ENCODE assay signal across 15 cellular contexts in the genomic region with DNA sequence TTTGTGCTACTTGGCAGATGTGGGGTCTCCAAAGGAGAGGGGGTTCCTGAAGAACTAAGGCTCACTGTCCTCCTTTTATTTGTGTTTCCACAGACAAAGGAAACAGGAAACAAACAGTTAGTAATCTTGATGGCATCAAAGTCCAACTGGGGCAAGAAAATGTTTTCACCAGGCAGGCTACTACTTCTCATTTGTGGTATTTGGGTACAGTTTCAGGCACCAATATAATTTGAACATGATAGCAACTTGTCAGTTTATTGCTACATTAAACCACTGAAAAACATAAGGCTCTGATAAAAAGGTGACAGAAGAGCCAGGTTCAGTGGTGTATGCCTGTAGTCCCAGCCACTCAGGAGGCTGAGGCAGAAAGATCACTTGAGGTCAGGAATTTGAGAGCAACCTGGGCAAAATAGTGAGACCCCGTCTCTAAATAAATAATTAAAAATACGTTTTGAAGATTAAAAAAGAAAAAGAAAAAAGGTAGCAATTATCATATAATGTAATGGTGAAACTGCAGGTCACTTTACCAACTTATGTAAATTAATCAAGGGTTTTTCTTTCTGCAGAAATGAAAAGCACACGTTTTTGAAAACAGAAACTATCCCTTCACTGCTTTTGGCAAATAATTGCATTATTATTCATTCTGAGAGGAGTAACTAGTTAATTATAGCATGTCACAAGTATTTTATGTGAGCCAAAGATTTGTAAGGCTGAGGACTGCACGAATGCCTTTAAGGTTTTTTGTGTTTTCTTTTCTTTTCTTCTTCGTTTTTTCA.
DNase-seq lines count a peak whose midpoint lies in the region; ATAC-seq lines count a peak whose summit lies in the region.
"Had no signal": no experiment of that assay in that cellular context is flagged by ENCODE, and none has a peak within 500 bp of the region (broad histone marks: within the 10 kb centered on the region; RNA-seq: fewer than 3 reads in every experiment).

No MANE protein-coding gene starts in this region.

- H3K27ac Mint-ChIP-seq in activated T-helper 2 cell treated with anti-CD3 and anti-CD28 coated beads, Interferon-gamma antibody, Interleukin-2, Interleukin-4, amounts not matched to agents 10 μg/mL and 5 μg/mL and 100 μg/mL, durations not matched to agents 14 hours and 24 hours and 36 hours: no peak overlapping the region
- H3K27ac Mint-ChIP-seq: activated naive CD4-positive, alpha-beta T cell treated with anti-CD3 and anti-CD28 coated beads for 36 hours had no signal

- peaks cover 5% of the 10 kb centered on the region for H3K27me3 Mint-ChIP-seq in activated T-helper 2 cell treated with anti-CD3 and anti-CD28 coated beads, Interferon-gamma antibody, Interleukin-2, Interleukin-4, amounts not matched to agents 10 μg/mL and 5 μg/mL and 100 μg/mL, durations not matched to agents 14 hours and 24 hours and 36 hours (ENCODE audit: low read depth)

- DNase-seq in sciatic nerve (ENCODE audit: low spot score): no peak
- DNase-seq in stimulated activated naive CD4-positive, alpha-beta T cell (lab: John Stamatoyannopoulos, UW): no peak
- DNase-seq in DMS114 treated with DMSO at 0.1 percent for 48 hours (lab: John Stamatoyannopoulos, UW; ENCODE audit: unreplicated experiment): no peak
- DNase-seq in activated T-helper 2 cell treated with anti-CD3 and anti-CD28 coated beads, Interferon-gamma antibody, Interleukin-2, Interleukin-4, amounts not matched to agents 10 μg/mL and 5 μg/mL and 100 μg/mL, durations not matched to agents 14 hours and 24 hours and 36 hours (ENCODE audit: low spot score): no peak
- DNase-seq: activated naive CD4-positive, alpha-beta T cell treated with anti-CD3 and anti-CD28 coated beads for 36 hours; AML-193; GF-D8; NCI-H2107; stomach had no signal

- ATAC-seq in GM18499 (IDR thresholded peaks at IDR 0.05; ENCODE audit: insufficient read depth, unreplicated experiment): peak; percentile 68
- ATAC-seq in GM19463 (IDR thresholded peaks at IDR 0.05; ENCODE audit: unreplicated experiment): peak; percentile 60
- ATAC-seq in HG02870 (IDR thresholded peaks at IDR 0.05; ENCODE audit: unreplicated experiment): peak; percentile 84
- peak; percentile 78 for ATAC-seq in HG03558 (IDR thresholded peaks at IDR 0.05; ENCODE audit: extremely low read depth, unreplicated experiment)
- no peak for ATAC-seq in sciatic nerve
- ATAC-seq: activated CD4-positive, CD25-positive, alpha-beta regulatory T cell treated with anti-CD3 and anti-CD28 coated beads, Interleukin-2, amount 50 U/mL, for 24 hours; left lobe of liver had no signal

- H3K4me1 Mint-ChIP-seq in activated T-helper 2 cell treated with anti-CD3 and anti-CD28 coated beads, Interferon-gamma antibody, Interleukin-2, Interleukin-4, amounts not matched to agents 10 μg/mL and 5 μg/mL and 100 μg/mL, durations not matched to agents 14 hours and 24 hours and 36 hours (ENCODE audit: low read depth): no peaks in the 10 kb centered on the region

- H3K9me3 Mint-ChIP-seq in activated T-helper 2 cell treated with anti-CD3 and anti-CD28 coated beads, Interferon-gamma antibody, Interleukin-2, Interleukin-4, amounts not matched to agents 10 μg/mL and 5 μg/mL and 100 μg/mL, durations not matched to agents 14 hours and 24 hours and 36 hours: no peaks in the 10 kb centered on the region
- H3K9me3 Mint-ChIP-seq: activated naive CD4-positive, alpha-beta T cell treated with anti-CD3 and anti-CD28 coated beads for 36 hours had no signal

- intact Hi-C loops in sciatic nerve (cut with DNase I): no loop called here
- intact Hi-C loops in activated T-helper 2 cell treated with anti-CD3 and anti-CD28 coated beads, Interferon-gamma antibody, Interleukin-2, Interleukin-4, amounts not matched to agents 10 μg/mL and 5 μg/mL and 100 μg/mL, durations not matched to agents 14 hours and 24 hours and 36 hours (cut with micrococcal nuclease): no loop called here

- H3K4me3 Mint-ChIP-seq in activated T-helper 2 cell treated with anti-CD3 and anti-CD28 coated beads, Interferon-gamma antibody, Interleukin-2, Interleukin-4, amounts not matched to agents 10 μg/mL and 5 μg/mL and 100 μg/mL, durations not matched to agents 14 hours and 24 hours and 36 hours (ENCODE audit: low read depth): no peak overlapping the region
- H3K4me3 Mint-ChIP-seq: activated naive CD4-positive, alpha-beta T cell treated with anti-CD3 and anti-CD28 coated beads for 36 hours had no signal

- H3K36me3 Mint-ChIP-seq in activated T-helper 2 cell treated with anti-CD3 and anti-CD28 coated beads, Interferon-gamma antibody, Interleukin-2, Interleukin-4, amounts not matched to agents 10 μg/mL and 5 μg/mL and 100 μg/mL, durations not matched to agents 14 hours and 24 hours and 36 hours (ENCODE audit: low read depth): no peaks in the 10 kb centered on the region
